Comparison of ENCODE assay signal across 12 cellular contexts in genomic region chr1:205191127-205191577, GRCh38. TPM values are rescaled to one million over a fixed set of nuclear protein-coding genes. Genes with fewer than 3 reads are reported as not detected.
DNase-seq lines count a peak whose midpoint lies in the region; ATAC-seq, FAIRE-seq and TF ChIP-seq lines count a peak whose summit lies in the region.
"Had no signal": no experiment of that assay in that cellular context is flagged by ENCODE, and none has a peak within 500 bp of the region (broad histone marks: within the 10 kb centered on the region; RNA-seq: fewer than 3 reads in every experiment).

No MANE protein-coding gene starts in this region.

- H3K4me1 Mint-ChIP-seq in nephron (peaks cover 38% of the 10 kb centered on the region), natural killer cell (peaks cover 46 to 65% of the 10 kb centered on the region in 2 donors)
- H3K4me1 Mint-ChIP-seq in activated T-helper 1 cell treated with anti-CD3 and anti-CD28 coated beads, Interleukin-12 subunit alpha, Interleukin-12 subunit beta, Interleukin-2, Interleukin-4 antibody, amounts not matched to agents 30 ng/mL and 10 ng/mL and 1 ng/mL, durations not matched to agents 14 hours and 24 hours and 36 hours (ENCODE audit: low read depth) = peaks cover 81% of the 10 kb centered on the region

- no peak for TF ChIP-seq POLR2A in H54 (IDR thresholded peaks at IDR 0.05; ENCODE audit: low read depth, low read length)

- intact Hi-C loops in activated T-helper 1 cell treated with anti-CD3 and anti-CD28 coated beads, Interleukin-12 subunit alpha, Interleukin-12 subunit beta, Interleukin-2, Interleukin-4 antibody, amounts not matched to agents 30 ng/mL and 10 ng/mL and 1 ng/mL, durations not matched to agents 14 hours and 24 hours and 36 hours (cut with micrococcal nuclease) = no loop called here
- intact Hi-C loops in natural killer cell (cut with micrococcal nuclease) = no loop called here

- H3K36me3 Mint-ChIP-seq in nephron (ENCODE audit: low read depth) = peaks cover 6% of the 10 kb centered on the region
- H3K36me3 Mint-ChIP-seq in activated T-helper 1 cell treated with anti-CD3 and anti-CD28 coated beads, Interleukin-12 subunit alpha, Interleukin-12 subunit beta, Interleukin-2, Interleukin-4 antibody, amounts not matched to agents 30 ng/mL and 10 ng/mL and 1 ng/mL, durations not matched to agents 14 hours and 24 hours and 36 hours (ENCODE audit: low read depth) = peaks cover 32% of the 10 kb centered on the region
- H3K36me3 Mint-ChIP-seq in natural killer cell = no peaks in the 10 kb centered on the region

- DNase-seq in D341Med (ENCODE audit: low spot score) (peak; percentile 47), NCI-H82 treated with DMSO at 0.1 percent for 48 hours (lab: John Stamatoyannopoulos, UW; ENCODE audit: unreplicated experiment) (peak; percentile 89), fibroblast of the aortic adventitia (ENCODE audit: low read depth) (peak; percentile 65), H54 (ENCODE audit: insufficient read length, low spot score) (no peak), natural killer cell (no peak)
- no peak for DNase-seq in activated T-helper 1 cell treated with anti-CD3 and anti-CD28 coated beads, Interleukin-12 subunit alpha, Interleukin-12 subunit beta, Interleukin-2, Interleukin-4 antibody, amounts not matched to agents 30 ng/mL and 10 ng/mL and 1 ng/mL, durations not matched to agents 14 hours and 24 hours and 36 hours (ENCODE audit: low spot score)
- DNase-seq in activated T-cell treated with anti-CD3 and anti-CD28 coated beads, Interleukin-2, amount 50 U/mL, for 48 hours = no peak
- DNase-seq: activated CD4-positive, alpha-beta T cell treated with anti-CD3 and anti-CD28 coated beads for 36 hours; CD4-positive, alpha-beta T cell; sigmoid colon; SW 1271 had no signal

- H3K9me3 Mint-ChIP-seq in nephron = no peaks in the 10 kb centered on the region
- H3K9me3 Mint-ChIP-seq in activated T-helper 1 cell treated with anti-CD3 and anti-CD28 coated beads, Interleukin-12 subunit alpha, Interleukin-12 subunit beta, Interleukin-2, Interleukin-4 antibody, amounts not matched to agents 30 ng/mL and 10 ng/mL and 1 ng/mL, durations not matched to agents 14 hours and 24 hours and 36 hours = peaks cover 11% of the 10 kb centered on the region
- H3K9me3 Mint-ChIP-seq in natural killer cell = no peaks in the 10 kb centered on the region
- H3K9me3 Mint-ChIP-seq: CD4-positive, alpha-beta T cell had no signal

- no peak for FAIRE-seq in H54 (lab: Jason Lieb, UNC)

- H3K4me3 ChIP-seq in fibroblast of the aortic adventitia (ENCODE audit: low read depth, low read length) = no peak overlapping the region
- H3K4me3 ChIP-seq: sigmoid colon had no signal

- no peak for TF ChIP-seq CTCF in fibroblast of the aortic adventitia (IDR thresholded peaks at IDR 0.05; ENCODE audit: insufficient read depth, low read length)
- no peak for TF ChIP-seq CTCF in nephron (IDR thresholded peaks at IDR 0.05; ENCODE audit: unreplicated experiment in 3 of 3)
- TF ChIP-seq CTCF in natural killer cell (IDR thresholded peaks at IDR 0.05) = no peak

- H3K4me3 Mint-ChIP-seq in nephron (no peak overlapping the region), natural killer cell (no peak overlapping the region)
- no peak overlapping the region for H3K4me3 Mint-ChIP-seq in activated T-helper 1 cell treated with anti-CD3 and anti-CD28 coated beads, Interleukin-12 subunit alpha, Interleukin-12 subunit beta, Interleukin-2, Interleukin-4 antibody, amounts not matched to agents 30 ng/mL and 10 ng/mL and 1 ng/mL, durations not matched to agents 14 hours and 24 hours and 36 hours
- H3K4me3 Mint-ChIP-seq: activated CD4-positive, alpha-beta T cell treated with anti-CD3 and anti-CD28 coated beads for 36 hours; CD4-positive, alpha-beta T cell had no signal

- H3K27ac Mint-ChIP-seq in nephron = peak overlapping the region in 2 of 3 experiments; percentile 36 to 73
- no peak overlapping the region for H3K27ac Mint-ChIP-seq in activated T-helper 1 cell treated with anti-CD3 and anti-CD28 coated beads, Interleukin-12 subunit alpha, Interleukin-12 subunit beta, Interleukin-2, Interleukin-4 antibody, amounts not matched to agents 30 ng/mL and 10 ng/mL and 1 ng/mL, durations not matched to agents 14 hours and 24 hours and 36 hours
- H3K27ac Mint-ChIP-seq in natural killer cell = no peak overlapping the region
- H3K27ac Mint-ChIP-seq: activated CD4-positive, alpha-beta T cell treated with anti-CD3 and anti-CD28 coated beads for 36 hours; CD4-positive, alpha-beta T cell had no signal

- no peak for ATAC-seq in natural killer cell
- ATAC-seq: activated CD4-positive, alpha-beta T cell treated with anti-CD3 and anti-CD28 coated beads for 36 hours had no signal

- H3K27me3 Mint-ChIP-seq in nephron (ENCODE audit: low read depth) (no peaks in the 10 kb centered on the region), natural killer cell (ENCODE audit: low read depth in 2 of 2) (no peaks in the 10 kb centered on the region)
- no peaks in the 10 kb centered on the region for H3K27me3 Mint-ChIP-seq in activated T-helper 1 cell treated with anti-CD3 and anti-CD28 coated beads, Interleukin-12 subunit alpha, Interleukin-12 subunit beta, Interleukin-2, Interleukin-4 antibody, amounts not matched to agents 30 ng/mL and 10 ng/mL and 1 ng/mL, durations not matched to agents 14 hours and 24 hours and 36 hours (ENCODE audit: insufficient read depth)
- H3K27me3 Mint-ChIP-seq: activated CD4-positive, alpha-beta T cell treated with anti-CD3 and anti-CD28 coated beads for 36 hours; CD4-positive, alpha-beta T cell had no signal

RNA-seq across cellular contexts. Expression of gene DSTYK, which starts 20.4 kb away (rescaled TPM):
- total RNA-seq in fibroblast of the aortic adventitia (ENCODE audit: low replicate concordance) = 16.1 and 23.7 TPM in 2 replicates
- 34.2 and 35.9 TPM in 2 replicates for total RNA-seq in activated T-helper 1 cell treated with anti-CD3 and anti-CD28 coated beads, Interleukin-12 subunit alpha, Interleukin-12 subunit beta, Interleukin-2, Interleukin-4 antibody, amounts not matched to agents 30 ng/mL and 10 ng/mL and 1 ng/mL, durations not matched to agents 14 hours and 24 hours and 36 hours
- 10 to 100 TPM in 2 of 3 donors, 1 to 10 TPM in 1; 9.9 to 17.5 (median 14.9) TPM for total RNA-seq in natural killer cell

RNA-seq across cellular contexts. Expression of gene TMCC2, which starts 36.6 kb away (rescaled TPM):
- total RNA-seq in fibroblast of the aortic adventitia (ENCODE audit: low replicate concordance) (2.5 and 7.0 TPM in 2 replicates), natural killer cell (1 to 10 TPM in 2 of 3 donors, under 1 TPM in 1; 0.93 to 1.5 (median 1.1) TPM)
- 25.0 and 25.2 TPM in 2 replicates for total RNA-seq in activated T-helper 1 cell treated with anti-CD3 and anti-CD28 coated beads, Interleukin-12 subunit alpha, Interleukin-12 subunit beta, Interleukin-2, Interleukin-4 antibody, amounts not matched to agents 30 ng/mL and 10 ng/mL and 1 ng/mL, durations not matched to agents 14 hours and 24 hours and 36 hours

Comparison
In these comparisons a context has a peak if more than half of its experiments do, and no peak if none do; other contexts are left out.
1. DNase-seq: peak in D341Med (single experiment), NCI-H82 treated with DMSO at 0.1 percent for 48 hours (single experiment) and fibroblast of the aortic adventitia (single experiment); none in H54 (single experiment), activated T-helper 1 cell treated with anti-CD3 and anti-CD28 coated beads, Interleukin-12 subunit alpha, Interleukin-12 subunit beta, Interleukin-2, Interleukin-4 antibody, amounts not matched to agents 30 ng/mL and 10 ng/mL and 1 ng/mL, durations not matched to agents 14 hours and 24 hours and 36 hours (single experiment), natural killer cell (single experiment) and activated T-cell treated with anti-CD3 and anti-CD28 coated beads, Interleukin-2, amount 50 U/mL, for 48 hours (0 of 2).
2. H3K27ac Mint-ChIP-seq: peak in nephron (2 of 3); none in activated T-helper 1 cell treated with anti-CD3 and anti-CD28 coated beads, Interleukin-12 subunit alpha, Interleukin-12 subunit beta, Interleukin-2, Interleukin-4 antibody, amounts not matched to agents 30 ng/mL and 10 ng/mL and 1 ng/mL, durations not matched to agents 14 hours and 24 hours and 36 hours (single experiment) and natural killer cell (0 of 2).